Comparison of ENCODE assay signal across 15 cellular contexts in the genomic region with DNA sequence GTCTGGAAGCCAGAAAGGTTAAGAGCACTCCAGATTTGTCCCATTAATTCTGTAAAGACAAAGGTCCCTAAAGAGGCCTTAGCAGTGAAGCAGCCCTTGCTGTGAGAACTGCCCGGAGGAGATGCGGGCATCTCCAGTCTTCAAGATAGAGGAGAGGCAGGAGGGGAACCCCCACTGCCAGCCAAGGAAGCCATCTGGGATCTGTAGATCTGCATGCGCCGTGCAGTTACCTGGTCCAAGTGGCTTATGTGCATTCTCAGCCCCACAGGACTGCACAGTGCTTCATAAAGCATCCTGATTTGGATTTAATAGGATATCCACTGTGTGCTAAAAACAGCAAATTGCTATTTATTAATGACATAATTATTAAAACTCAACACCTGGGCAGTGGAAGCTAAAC.
"Had no signal": no experiment of that assay in that cellular context is flagged by ENCODE, and none has a peak within 500 bp of the region (broad histone marks: within the 10 kb centered on the region; RNA-seq: fewer than 3 reads in every experiment).

No MANE protein-coding gene starts in this region.

- H3K9me3 ChIP-seq: colonic mucosa, esophagus muscularis mucosa, gastroesophageal sphincter, heart left ventricle, left lung, lower lobe of right lung had no signal

- H3K36me3 ChIP-seq: colonic mucosa, esophagus muscularis mucosa, gastroesophageal sphincter, heart left ventricle, left lung, lower lobe of right lung had no signal

- ATAC-seq: foreskin keratinocyte; gastroesophageal sphincter; heart left ventricle; left cardiac atrium; left lung; left ventricle myocardium superior; lower lobe of right lung; naive thymus-derived CD4-positive, alpha-beta T cell had no signal

- DNase-seq: colonic mucosa; cortex of kidney; effector memory CD4-positive, alpha-beta T cell; foreskin keratinocyte; heart left ventricle; hypothalamus; left cardiac atrium; left lung; left ventricle myocardium superior; lower lobe of right lung; mesenchymal stem cell; naive thymus-derived CD4-positive, alpha-beta T cell had no signal

- H3K4me3 ChIP-seq: colonic mucosa, esophagus muscularis mucosa, gastroesophageal sphincter, heart left ventricle, hepatocyte, left lung, lower lobe of right lung had no signal

- H3K4me1 ChIP-seq: colonic mucosa, esophagus muscularis mucosa, gastroesophageal sphincter, heart left ventricle, left lung, lower lobe of right lung had no signal
